Comparison of ENCODE assay signal across 15 cellular contexts in genomic region chr7:151433721-151434400, GRCh38. TPM values are rescaled to one million over a fixed set of nuclear protein-coding genes. Genes with fewer than 3 reads are reported as not detected.
"Had no signal": no experiment of that assay in that cellular context is flagged by ENCODE, and none has a peak within 500 bp of the region (broad histone marks: within the 10 kb centered on the region; RNA-seq: fewer than 3 reads in every experiment).

No MANE protein-coding gene starts in this region.

- H3K36me3 Mint-ChIP-seq: naive B cell had no signal

- H3K9me3 Mint-ChIP-seq: naive B cell had no signal

- H3K4me3 ChIP-seq: cardiac muscle cell, esophagus muscularis mucosa, lower lobe of right lung, transverse colon had no signal

- H3K27ac ChIP-seq: cardiac muscle cell, esophagus muscularis mucosa, lower lobe of right lung, transverse colon had no signal

- ATAC-seq: lower lobe of right lung had no signal

- H3K36me3 ChIP-seq: cardiac muscle cell, esophagus muscularis mucosa, lower lobe of right lung, transverse colon had no signal

- DNase-seq: activated CD4-positive, alpha-beta T cell treated with anti-CD3 and anti-CD28 coated beads, Interleukin-2, amount 50 U/mL, for 48 hours; activated CD4-positive, CD25-positive, alpha-beta regulatory T cell; activated CD8-positive, alpha-beta memory T cell treated with anti-CD3 and anti-CD28 coated beads, Interleukin-2, amount 50 U/mL, for 48 hours; hypothalamus; lower lobe of right lung; stimulated activated CD4-positive, alpha-beta T cell treated with anti-CD3 and anti-CD28 coated beads, Interleukin-15, amount 100 ng/mL, for 24 hours; stimulated activated CD4-positive, alpha-beta T cell treated with anti-CD3 and anti-CD28 coated beads, Interleukin-4, amount 100 ng/mL, for 24 hours; transverse colon had no signal

- H3K27me3 ChIP-seq: cardiac muscle cell had no signal

- H3K9me3 ChIP-seq: esophagus muscularis mucosa, lower lobe of right lung, transverse colon had no signal

RNA-seq across cellular contexts. Expression of gene CRYGN, which starts 6.1 kb away (rescaled TPM):
- total RNA-seq: astrocyte, lower lobe of right lung, osteocyte, renal cortical epithelial cell, skeletal muscle tissue, transverse colon had no signal

RNA-seq across cellular contexts. Expression of gene WDR86, which starts 24.0 kb away (rescaled TPM):
- total RNA-seq: osteocyte had no signal
